In genomic region chr7:2100278-2101205, GRCh38 we compare ENCODE assay signal across 8 cellular contexts.
DNase-seq lines count a peak whose midpoint lies in the region; ATAC-seq and TF ChIP-seq lines count a peak whose summit lies in the region.

No MANE protein-coding gene starts in this region.

- peaks cover 47% of the 10 kb centered on the region for H3K4me1 Mint-ChIP-seq in activated naive CD8-positive, alpha-beta T cell treated with anti-CD3 and anti-CD28 coated beads for 36 hours
- H3K4me1 Mint-ChIP-seq in activated T-helper 2 cell treated with anti-CD3 and anti-CD28 coated beads, Interferon-gamma antibody, Interleukin-2, Interleukin-4, amounts not matched to agents 10 μg/mL and 5 μg/mL and 100 μg/mL, durations not matched to agents 14 hours and 24 hours and 36 hours (ENCODE audit: low read depth): peaks cover 20% of the 10 kb centered on the region

- peak overlapping the region; percentile 20 for H3K4me3 Mint-ChIP-seq in activated naive CD8-positive, alpha-beta T cell treated with anti-CD3 and anti-CD28 coated beads for 36 hours
- H3K4me3 Mint-ChIP-seq in activated T-helper 2 cell treated with anti-CD3 and anti-CD28 coated beads, Interferon-gamma antibody, Interleukin-2, Interleukin-4, amounts not matched to agents 10 μg/mL and 5 μg/mL and 100 μg/mL, durations not matched to agents 14 hours and 24 hours and 36 hours (ENCODE audit: low read depth): no peak overlapping the region

- peaks cover 8% of the 10 kb centered on the region for H3K36me3 Mint-ChIP-seq in activated naive CD8-positive, alpha-beta T cell treated with anti-CD3 and anti-CD28 coated beads for 36 hours
- H3K36me3 Mint-ChIP-seq in activated T-helper 2 cell treated with anti-CD3 and anti-CD28 coated beads, Interferon-gamma antibody, Interleukin-2, Interleukin-4, amounts not matched to agents 10 μg/mL and 5 μg/mL and 100 μg/mL, durations not matched to agents 14 hours and 24 hours and 36 hours (ENCODE audit: low read depth): no peaks in the 10 kb centered on the region

- H3K27me3 Mint-ChIP-seq in activated naive CD8-positive, alpha-beta T cell treated with anti-CD3 and anti-CD28 coated beads for 36 hours: no peaks in the 10 kb centered on the region
- H3K27me3 Mint-ChIP-seq in activated T-helper 2 cell treated with anti-CD3 and anti-CD28 coated beads, Interferon-gamma antibody, Interleukin-2, Interleukin-4, amounts not matched to agents 10 μg/mL and 5 μg/mL and 100 μg/mL, durations not matched to agents 14 hours and 24 hours and 36 hours (ENCODE audit: low read depth): no peaks in the 10 kb centered on the region

- intact Hi-C loops in activated T-helper 2 cell treated with anti-CD3 and anti-CD28 coated beads, Interferon-gamma antibody, Interleukin-2, Interleukin-4, amounts not matched to agents 10 μg/mL and 5 μg/mL and 100 μg/mL, durations not matched to agents 14 hours and 24 hours and 36 hours (cut with micrococcal nuclease): no loop called here

- peak overlapping the region; percentile 83 for H3K27ac Mint-ChIP-seq in activated naive CD8-positive, alpha-beta T cell treated with anti-CD3 and anti-CD28 coated beads for 36 hours
- no peak overlapping the region for H3K27ac Mint-ChIP-seq in activated T-helper 2 cell treated with anti-CD3 and anti-CD28 coated beads, Interferon-gamma antibody, Interleukin-2, Interleukin-4, amounts not matched to agents 10 μg/mL and 5 μg/mL and 100 μg/mL, durations not matched to agents 14 hours and 24 hours and 36 hours

- no peaks in the 10 kb centered on the region for H3K9me3 Mint-ChIP-seq in activated naive CD8-positive, alpha-beta T cell treated with anti-CD3 and anti-CD28 coated beads for 36 hours
- no peaks in the 10 kb centered on the region for H3K9me3 Mint-ChIP-seq in activated T-helper 2 cell treated with anti-CD3 and anti-CD28 coated beads, Interferon-gamma antibody, Interleukin-2, Interleukin-4, amounts not matched to agents 10 μg/mL and 5 μg/mL and 100 μg/mL, durations not matched to agents 14 hours and 24 hours and 36 hours

- peak; percentile 32 for DNase-seq in stimulated activated CD4-positive, alpha-beta T cell treated with anti-CD3 and anti-CD28 coated beads, Interleukin-1b, Interleukin-23, amount 100 ng/mL, for 48 hours
- DNase-seq in stimulated activated CD4-positive, alpha-beta T cell treated with anti-CD3 and anti-CD28 coated beads, Interleukin-4, amount 100 ng/mL, for 4 hours: no peak
- DNase-seq in activated naive CD8-positive, alpha-beta T cell treated with anti-CD3 and anti-CD28 coated beads for 36 hours: peak; percentile 36
- DNase-seq in activated T-helper 2 cell treated with anti-CD3 and anti-CD28 coated beads, Interferon-gamma antibody, Interleukin-2, Interleukin-4, amounts not matched to agents 10 μg/mL and 5 μg/mL and 100 μg/mL, durations not matched to agents 14 hours and 24 hours and 36 hours (ENCODE audit: low spot score): no peak
- DNase-seq in omental fat pad (ENCODE audit: low spot score) (no peak), COLO829 (ENCODE audit: low spot score) (no peak)
- DNase-seq in stimulated activated CD4-positive, alpha-beta T cell treated with anti-CD3 and anti-CD28 coated beads, Interleukin-4, amount 100 ng/mL, for 1 hour: no peak

- no peak for TF ChIP-seq CTCF in omental fat pad (IDR thresholded peaks at IDR 0.05)

- ATAC-seq in HG03159 (IDR thresholded peaks at IDR 0.05; ENCODE audit: unreplicated experiment): peak; percentile 54
- ATAC-seq in omental fat pad (ENCODE audit: low FRiP score): no peak

Comparison
In these comparisons a context has a peak if more than half of its experiments do, and no peak if none do; other contexts are left out.
1. DNase-seq: peak in stimulated activated CD4-positive, alpha-beta T cell treated with anti-CD3 and anti-CD28 coated beads, Interleukin-1b, Interleukin-23, amount 100 ng/mL, for 48 hours (single experiment) and activated naive CD8-positive, alpha-beta T cell treated with anti-CD3 and anti-CD28 coated beads for 36 hours (single experiment); none in stimulated activated CD4-positive, alpha-beta T cell treated with anti-CD3 and anti-CD28 coated beads, Interleukin-4, amount 100 ng/mL, for 4 hours (0 of 2), activated T-helper 2 cell treated with anti-CD3 and anti-CD28 coated beads, Interferon-gamma antibody, Interleukin-2, Interleukin-4, amounts not matched to agents 10 μg/mL and 5 μg/mL and 100 μg/mL, durations not matched to agents 14 hours and 24 hours and 36 hours (single experiment), omental fat pad (single experiment), stimulated activated CD4-positive, alpha-beta T cell treated with anti-CD3 and anti-CD28 coated beads, Interleukin-4, amount 100 ng/mL, for 1 hour (single experiment) and COLO829 (single experiment).